1 cellular context compared by ENCODE assay signal in the genomic region with DNA sequence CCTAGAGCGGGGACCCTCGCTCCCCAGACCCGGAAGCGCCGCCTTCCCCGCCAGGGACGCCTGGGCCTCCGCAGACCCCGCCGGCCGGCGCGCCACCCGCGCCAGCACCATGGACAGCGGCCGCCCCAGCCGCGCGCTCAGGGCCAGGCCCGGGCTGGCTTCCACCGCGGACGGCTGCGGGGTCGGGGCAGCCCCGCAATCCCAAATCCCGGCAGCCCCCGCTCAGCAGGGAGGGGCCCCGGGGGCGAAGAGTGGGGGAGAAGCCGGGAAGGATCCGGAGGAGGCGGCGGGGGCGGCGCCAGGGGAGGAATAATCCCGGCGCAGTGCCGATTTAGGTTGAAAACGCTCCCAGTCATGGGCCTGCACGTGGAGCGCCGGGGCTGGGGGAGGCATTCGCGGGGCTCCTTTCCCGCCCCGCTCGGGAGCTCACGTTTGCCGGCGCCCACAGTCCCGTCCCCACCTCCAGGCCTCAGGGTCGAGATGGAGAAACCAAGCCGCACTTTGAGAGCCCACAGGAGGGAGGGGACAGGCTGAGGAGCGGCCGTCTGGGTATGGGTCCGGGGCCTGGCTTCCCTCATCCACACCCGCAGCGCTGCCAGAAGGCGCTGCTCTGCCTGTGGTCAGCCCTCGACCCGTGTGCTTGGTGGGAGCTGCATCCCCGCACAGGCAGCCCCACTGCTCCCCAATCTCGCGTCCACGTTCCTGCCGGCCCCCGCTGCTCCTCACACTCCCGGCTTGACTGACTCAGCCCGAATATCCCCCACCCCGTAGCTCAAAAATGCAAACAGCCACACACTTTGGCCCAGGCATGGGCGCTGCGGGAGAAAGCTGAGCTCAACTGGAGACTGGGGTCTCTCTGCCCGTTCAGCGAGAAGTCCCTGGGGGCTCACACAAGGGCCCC.
A peak's percentile ranks its signal among the peaks of the same experiment; 100 is the strongest.
TF ChIP-seq lines count a peak whose summit lies in the region.

No MANE protein-coding gene starts in this region.

TF ChIP-seq in K562, 482 proteins besides CTCF, POLR2A, EP300 and RAD21 (continued from another document and continues in another):
- TF ChIP-seq TGIF2 (CRISPR knock-in tag; IDR thresholded peaks at IDR 0.05) (0 out of 2 replicates have a peak, but pooled peaks have one; percentile 54), SRF (CRISPR knock-in tag; IDR thresholded peaks at IDR 0.05) (no peak), ZBTB1 (CRISPR knock-in tag; IDR thresholded peaks at IDR 0.05; ENCODE audit: borderline replicate concordance, low read depth) (no peak; the same call in 1 of the 2 replicates), ZC3H8 (IDR thresholded peaks at IDR 0.05) (no peak), HNRNPH1 (optimal IDR thresholded peaks at IDR 0.05; ENCODE audit: low read depth, low read length) (no peak), RCOR1 (IDR thresholded peaks at IDR 0.05; ENCODE audit: borderline replicate concordance in 1 of 2, low read depth in 2 of 2, low read length in 2 of 2) (0 out of 4 replicates have a peak, but pooled peaks of 1 of the 2 experiments have one; percentile 8), MTA1 (IDR thresholded peaks at IDR 0.05; ENCODE audit: borderline replicate concordance) (no peak), PCBP1 (IDR thresholded peaks at IDR 0.05; ENCODE audit: low read depth, low read length, poor library complexity, severe bottlenecking) (no peak), JUN (IDR thresholded peaks at IDR 0.05; ENCODE audit: borderline replicate concordance, low read depth, low read length) (no peak), JUN (CRISPR knock-in tag; IDR thresholded peaks at IDR 0.05; ENCODE audit: borderline replicate concordance) (peak; percentile 86; the same call in 1 of the 2 replicates), FOXA3 (CRISPR knock-in tag; conservative IDR thresholded peaks at IDR 0.05 in 1 of 2, IDR thresholded peaks at IDR 0.05 in 1 of 2) (0 out of 4 replicates have a peak, but pooled peaks of 1 of the 2 experiments have one; percentile 40), ZNF232 (CRISPR knock-in tag; IDR thresholded peaks at IDR 0.05) (peak; percentile 37; the same call in 1 of the 2 replicates), FIP1L1 (IDR thresholded peaks at IDR 0.05; ENCODE audit: low read depth, low read length, poor library complexity, severe bottlenecking) (peak; percentile 62), ZFX (CRISPR knock-in tag; IDR thresholded peaks at IDR 0.05) (peak; percentile 24; the same call in 1 of the 2 replicates), PRMT5 (CRISPR knock-in tag; IDR thresholded peaks at IDR 0.05) (peak; percentile 84; the same call in 1 of the 2 replicates), ZNF175 (CRISPR knock-in tag; IDR thresholded peaks at IDR 0.05; ENCODE audit: low read depth) (no peak), MEF2A (IDR thresholded peaks at IDR 0.05; ENCODE audit: control insufficient read depth, low read depth, low read length) (no peak), ZNF12 (CRISPR knock-in tag; IDR thresholded peaks at IDR 0.05) (no peak), XRCC3 (IDR thresholded peaks at IDR 0.05) (no peak), GABPB2 (CRISPR knock-in tag; conservative IDR thresholded peaks at IDR 0.05) (no peak), FOXP1 (CRISPR knock-in tag; IDR thresholded peaks at IDR 0.05) (peak; percentile 86; the same call in 1 of the 2 replicates), CREBBP (IDR thresholded peaks at IDR 0.05; ENCODE audit: low read depth, low read length) (no peak), HNRNPL (IDR thresholded peaks at IDR 0.05; ENCODE audit: low read depth, low read length) (no peak), TEAD4 (IDR thresholded peaks at IDR 0.05; ENCODE audit: low read length) (no peak), TEAD4 (CRISPR knock-in tag; IDR thresholded peaks at IDR 0.05; ENCODE audit: borderline replicate concordance) (0 out of 2 replicates have a peak, but pooled peaks have one; percentile 64), SAP30 (IDR thresholded peaks at IDR 0.05; ENCODE audit: borderline replicate concordance, insufficient read depth, low read depth, low read length, poor library complexity, severe bottlenecking) (peak; percentile 46), ZBTB7A (IDR thresholded peaks at IDR 0.05; ENCODE audit: borderline replicate concordance, control insufficient read depth, low read depth, low read length) (peak; percentile 77; the same call in 1 of the 2 replicates), TAF15 (IDR thresholded peaks at IDR 0.05; ENCODE audit: low read depth, low read length) (no peak), ZNF282 (CRISPR knock-in tag; IDR thresholded peaks at IDR 0.05) (no peak), IRF2 (CRISPR knock-in tag; IDR thresholded peaks at IDR 0.05) (no peak), ZNF699 (CRISPR knock-in tag; IDR thresholded peaks at IDR 0.05; ENCODE audit: insufficient replicate concordance) (no peak), CXXC5 (CRISPR knock-in tag; IDR thresholded peaks at IDR 0.05) (peak; percentile 23; the same call in 1 of the 2 replicates)
- TF ChIP-seq, protein P1, sequence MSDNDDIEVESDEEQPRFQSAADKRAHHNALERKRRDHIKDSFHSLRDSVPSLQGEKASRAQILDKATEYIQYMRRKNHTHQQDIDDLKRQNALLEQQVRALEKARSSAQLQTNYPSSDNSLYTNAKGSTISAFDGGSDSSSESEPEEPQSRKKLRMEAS (CRISPR knock-in tag; IDR thresholded peaks at IDR 0.05), result no peak; the same call in 1 of the 2 replicates
- TF ChIP-seq, protein P2, sequence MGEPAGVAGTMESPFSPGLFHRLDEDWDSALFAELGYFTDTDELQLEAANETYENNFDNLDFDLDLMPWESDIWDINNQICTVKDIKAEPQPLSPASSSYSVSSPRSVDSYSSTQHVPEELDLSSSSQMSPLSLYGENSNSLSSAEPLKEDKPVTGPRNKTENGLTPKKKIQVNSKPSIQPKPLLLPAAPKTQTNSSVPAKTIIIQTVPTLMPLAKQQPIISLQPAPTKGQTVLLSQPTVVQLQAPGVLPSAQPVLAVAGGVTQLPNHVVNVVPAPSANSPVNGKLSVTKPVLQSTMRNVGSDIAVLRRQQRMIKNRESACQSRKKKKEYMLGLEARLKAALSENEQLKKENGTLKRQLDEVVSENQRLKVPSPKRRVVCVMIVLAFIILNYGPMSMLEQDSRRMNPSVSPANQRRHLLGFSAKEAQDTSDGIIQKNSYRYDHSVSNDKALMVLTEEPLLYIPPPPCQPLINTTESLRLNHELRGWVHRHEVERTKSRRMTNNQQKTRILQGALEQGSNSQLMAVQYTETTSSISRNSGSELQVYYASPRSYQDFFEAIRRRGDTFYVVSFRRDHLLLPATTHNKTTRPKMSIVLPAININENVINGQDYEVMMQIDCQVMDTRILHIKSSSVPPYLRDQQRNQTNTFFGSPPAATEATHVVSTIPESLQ (CRISPR knock-in tag; IDR thresholded peaks at IDR 0.05), result no peak
- TF ChIP-seq, protein P3, sequence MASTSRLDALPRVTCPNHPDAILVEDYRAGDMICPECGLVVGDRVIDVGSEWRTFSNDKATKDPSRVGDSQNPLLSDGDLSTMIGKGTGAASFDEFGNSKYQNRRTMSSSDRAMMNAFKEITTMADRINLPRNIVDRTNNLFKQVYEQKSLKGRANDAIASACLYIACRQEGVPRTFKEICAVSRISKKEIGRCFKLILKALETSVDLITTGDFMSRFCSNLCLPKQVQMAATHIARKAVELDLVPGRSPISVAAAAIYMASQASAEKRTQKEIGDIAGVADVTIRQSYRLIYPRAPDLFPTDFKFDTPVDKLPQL (IDR thresholded peaks at IDR 0.05; ENCODE audit: extremely low read depth, insufficient read length), result no peak
- TF ChIP-seq, protein P4, sequence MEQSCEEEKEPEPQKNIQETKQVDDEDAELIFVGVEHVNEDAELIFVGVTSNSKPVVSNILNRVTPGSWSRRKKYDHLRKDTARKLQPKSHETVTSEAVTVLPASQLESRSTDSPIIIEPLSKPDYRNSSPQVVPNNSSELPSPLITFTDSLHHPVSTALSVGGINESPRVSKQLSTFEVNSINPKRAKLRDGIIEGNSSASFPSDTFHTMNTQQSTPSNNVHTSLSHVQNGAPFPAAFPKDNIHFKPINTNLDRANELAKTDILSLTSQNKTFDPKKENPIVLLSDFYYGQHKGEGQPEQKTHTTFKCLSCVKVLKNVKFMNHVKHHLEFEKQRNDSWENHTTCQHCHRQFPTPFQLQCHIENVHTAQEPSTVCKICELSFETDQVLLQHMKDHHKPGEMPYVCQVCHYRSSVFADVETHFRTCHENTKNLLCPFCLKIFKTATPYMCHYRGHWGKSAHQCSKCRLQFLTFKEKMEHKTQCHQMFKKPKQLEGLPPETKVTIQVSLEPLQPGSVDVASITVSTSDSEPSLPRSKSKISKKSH (CRISPR knock-in tag; IDR thresholded peaks at IDR 0.05), result no peak
- TF ChIP-seq, protein P5, sequence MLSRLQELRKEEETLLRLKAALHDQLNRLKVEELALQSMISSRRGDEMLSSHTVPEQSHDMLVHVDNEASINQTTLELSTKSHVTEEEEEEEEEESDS (CRISPR knock-in tag; IDR thresholded peaks at IDR 0.05), result no peak
- TF ChIP-seq, protein P6, sequence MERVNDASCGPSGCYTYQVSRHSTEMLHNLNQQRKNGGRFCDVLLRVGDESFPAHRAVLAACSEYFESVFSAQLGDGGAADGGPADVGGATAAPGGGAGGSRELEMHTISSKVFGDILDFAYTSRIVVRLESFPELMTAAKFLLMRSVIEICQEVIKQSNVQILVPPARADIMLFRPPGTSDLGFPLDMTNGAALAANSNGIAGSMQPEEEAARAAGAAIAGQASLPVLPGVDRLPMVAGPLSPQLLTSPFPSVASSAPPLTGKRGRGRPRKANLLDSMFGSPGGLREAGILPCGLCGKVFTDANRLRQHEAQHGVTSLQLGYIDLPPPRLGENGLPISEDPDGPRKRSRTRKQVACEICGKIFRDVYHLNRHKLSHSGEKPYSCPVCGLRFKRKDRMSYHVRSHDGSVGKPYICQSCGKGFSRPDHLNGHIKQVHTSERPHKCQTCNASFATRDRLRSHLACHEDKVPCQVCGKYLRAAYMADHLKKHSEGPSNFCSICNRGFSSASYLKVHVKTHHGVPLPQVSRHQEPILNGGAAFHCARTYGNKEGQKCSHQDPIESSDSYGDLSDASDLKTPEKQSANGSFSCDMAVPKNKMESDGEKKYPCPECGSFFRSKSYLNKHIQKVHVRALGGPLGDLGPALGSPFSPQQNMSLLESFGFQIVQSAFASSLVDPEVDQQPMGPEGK (CRISPR knock-in tag; IDR thresholded peaks at IDR 0.05; ENCODE audit: borderline replicate concordance), result no peak
- TF ChIP-seq, protein P7, sequence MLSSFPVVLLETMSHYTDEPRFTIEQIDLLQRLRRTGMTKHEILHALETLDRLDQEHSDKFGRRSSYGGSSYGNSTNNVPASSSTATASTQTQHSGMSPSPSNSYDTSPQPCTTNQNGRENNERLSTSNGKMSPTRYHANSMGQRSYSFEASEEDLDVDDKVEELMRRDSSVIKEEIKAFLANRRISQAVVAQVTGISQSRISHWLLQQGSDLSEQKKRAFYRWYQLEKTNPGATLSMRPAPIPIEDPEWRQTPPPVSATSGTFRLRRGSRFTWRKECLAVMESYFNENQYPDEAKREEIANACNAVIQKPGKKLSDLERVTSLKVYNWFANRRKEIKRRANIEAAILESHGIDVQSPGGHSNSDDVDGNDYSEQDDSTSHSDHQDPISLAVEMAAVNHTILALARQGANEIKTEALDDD (IDR thresholded peaks at IDR 0.05), result no peak
- TF ChIP-seq, protein P8, sequence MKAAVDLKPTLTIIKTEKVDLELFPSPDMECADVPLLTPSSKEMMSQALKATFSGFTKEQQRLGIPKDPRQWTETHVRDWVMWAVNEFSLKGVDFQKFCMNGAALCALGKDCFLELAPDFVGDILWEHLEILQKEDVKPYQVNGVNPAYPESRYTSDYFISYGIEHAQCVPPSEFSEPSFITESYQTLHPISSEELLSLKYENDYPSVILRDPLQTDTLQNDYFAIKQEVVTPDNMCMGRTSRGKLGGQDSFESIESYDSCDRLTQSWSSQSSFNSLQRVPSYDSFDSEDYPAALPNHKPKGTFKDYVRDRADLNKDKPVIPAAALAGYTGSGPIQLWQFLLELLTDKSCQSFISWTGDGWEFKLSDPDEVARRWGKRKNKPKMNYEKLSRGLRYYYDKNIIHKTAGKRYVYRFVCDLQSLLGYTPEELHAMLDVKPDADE (conservative IDR thresholded peaks at IDR 0.05; ENCODE audit: control insufficient read depth, low read depth, low read length), result peak; percentile 58; the same call in 1 of the 2 replicates
- TF ChIP-seq, protein P9, sequence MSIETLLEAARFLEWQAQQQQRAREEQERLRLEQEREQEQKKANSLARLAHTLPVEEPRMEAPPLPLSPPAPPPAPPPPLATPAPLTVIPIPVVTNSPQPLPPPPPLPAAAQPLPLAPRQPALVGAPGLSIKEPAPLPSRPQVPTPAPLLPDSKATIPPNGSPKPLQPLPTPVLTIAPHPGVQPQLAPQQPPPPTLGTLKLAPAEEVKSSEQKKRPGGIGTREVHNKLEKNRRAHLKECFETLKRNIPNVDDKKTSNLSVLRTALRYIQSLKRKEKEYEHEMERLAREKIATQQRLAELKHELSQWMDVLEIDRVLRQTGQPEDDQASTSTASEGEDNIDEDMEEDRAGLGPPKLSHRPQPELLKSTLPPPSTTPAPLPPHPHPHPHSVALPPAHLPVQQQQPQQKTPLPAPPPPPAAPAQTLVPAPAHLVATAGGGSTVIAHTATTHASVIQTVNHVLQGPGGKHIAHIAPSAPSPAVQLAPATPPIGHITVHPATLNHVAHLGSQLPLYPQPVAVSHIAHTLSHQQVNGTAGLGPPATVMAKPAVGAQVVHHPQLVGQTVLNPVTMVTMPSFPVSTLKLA (conservative IDR thresholded peaks at IDR 0.05), result peak in 1 of 2 experiments; percentile 72; a peak in 2 of 4 replicates
- TF ChIP-seq, protein P10, sequence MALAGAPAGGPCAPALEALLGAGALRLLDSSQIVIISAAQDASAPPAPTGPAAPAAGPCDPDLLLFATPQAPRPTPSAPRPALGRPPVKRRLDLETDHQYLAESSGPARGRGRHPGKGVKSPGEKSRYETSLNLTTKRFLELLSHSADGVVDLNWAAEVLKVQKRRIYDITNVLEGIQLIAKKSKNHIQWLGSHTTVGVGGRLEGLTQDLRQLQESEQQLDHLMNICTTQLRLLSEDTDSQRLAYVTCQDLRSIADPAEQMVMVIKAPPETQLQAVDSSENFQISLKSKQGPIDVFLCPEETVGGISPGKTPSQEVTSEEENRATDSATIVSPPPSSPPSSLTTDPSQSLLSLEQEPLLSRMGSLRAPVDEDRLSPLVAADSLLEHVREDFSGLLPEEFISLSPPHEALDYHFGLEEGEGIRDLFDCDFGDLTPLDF (CRISPR knock-in tag; IDR thresholded peaks at IDR 0.05), result peak; percentile 60; the same call in 1 of the 2 replicates
- TF ChIP-seq, protein P11, sequence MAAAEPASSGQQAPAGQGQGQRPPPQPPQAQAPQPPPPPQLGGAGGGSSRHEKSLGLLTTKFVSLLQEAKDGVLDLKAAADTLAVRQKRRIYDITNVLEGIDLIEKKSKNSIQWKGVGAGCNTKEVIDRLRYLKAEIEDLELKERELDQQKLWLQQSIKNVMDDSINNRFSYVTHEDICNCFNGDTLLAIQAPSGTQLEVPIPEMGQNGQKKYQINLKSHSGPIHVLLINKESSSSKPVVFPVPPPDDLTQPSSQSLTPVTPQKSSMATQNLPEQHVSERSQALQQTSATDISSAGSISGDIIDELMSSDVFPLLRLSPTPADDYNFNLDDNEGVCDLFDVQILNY (CRISPR knock-in tag; IDR thresholded peaks at IDR 0.05), result no peak
- TF ChIP-seq, protein P12, sequence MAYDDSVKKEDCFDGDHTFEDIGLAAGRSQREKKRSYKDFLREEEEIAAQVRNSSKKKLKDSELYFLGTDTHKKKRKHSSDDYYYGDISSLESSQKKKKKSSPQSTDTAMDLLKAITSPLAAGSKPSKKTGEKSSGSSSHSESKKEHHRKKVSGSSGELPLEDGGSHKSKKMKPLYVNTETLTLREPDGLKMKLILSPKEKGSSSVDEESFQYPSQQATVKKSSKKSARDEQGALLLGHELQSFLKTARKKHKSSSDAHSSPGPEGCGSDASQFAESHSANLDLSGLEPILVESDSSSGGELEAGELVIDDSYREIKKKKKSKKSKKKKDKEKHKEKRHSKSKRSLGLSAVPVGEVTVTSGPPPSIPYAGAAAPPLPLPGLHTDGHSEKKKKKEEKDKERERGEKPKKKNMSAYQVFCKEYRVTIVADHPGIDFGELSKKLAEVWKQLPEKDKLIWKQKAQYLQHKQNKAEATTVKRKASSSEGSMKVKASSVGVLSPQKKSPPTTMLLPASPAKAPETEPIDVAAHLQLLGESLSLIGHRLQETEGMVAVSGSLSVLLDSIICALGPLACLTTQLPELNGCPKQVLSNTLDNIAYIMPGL (CRISPR knock-in tag; IDR thresholded peaks at IDR 0.05), result 0 out of 2 replicates have a peak, but pooled peaks have one; percentile 52
